8 cellular contexts compared by ENCODE assay signal in the genomic region with DNA sequence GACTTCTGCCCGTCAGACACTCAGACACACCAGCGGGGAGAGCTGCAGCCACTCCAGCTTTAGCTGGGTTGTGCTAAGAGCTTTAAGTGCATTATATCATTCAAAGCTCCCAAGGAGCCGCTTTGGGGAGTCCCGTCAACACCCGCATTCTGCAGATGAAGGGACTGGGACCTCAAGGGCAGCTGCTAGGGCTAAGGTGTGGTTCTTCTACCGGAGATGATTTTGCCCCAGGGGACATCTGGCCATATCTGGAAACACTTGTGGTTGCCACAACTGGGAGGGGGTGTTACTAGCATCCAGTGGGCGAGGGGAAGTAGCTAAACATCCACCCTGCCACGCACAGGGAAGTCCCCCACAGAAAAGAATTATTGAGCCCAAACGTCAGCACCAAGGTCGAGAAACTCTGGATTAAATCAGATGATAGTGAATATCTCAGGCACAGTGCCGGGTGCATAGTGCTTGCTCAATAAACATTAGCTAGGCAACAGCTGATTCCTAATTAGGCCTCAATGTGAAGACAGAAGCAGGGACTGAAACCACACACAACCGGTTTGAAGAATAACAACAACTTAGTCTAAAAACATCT. TPM values are rescaled to one million over a fixed set of nuclear protein-coding genes. Genes with fewer than 3 reads are reported as not detected.
DNase-seq lines count a peak whose midpoint lies in the region; ATAC-seq and TF ChIP-seq lines count a peak whose summit lies in the region.

No MANE protein-coding gene starts in this region.

- peaks cover 60% of the 10 kb centered on the region for H3K4me1 Mint-ChIP-seq in dendritic cell treated with granulocyte-macrophage colony-stimulating factor and Interleukin-4, amounts not matched to agents 40 ng/mL and 50 ng/mL, for 4 days (ENCODE audit: low read depth)
- H3K4me1 Mint-ChIP-seq in activated T-helper 17 cell treated with anti-CD3 and anti-CD28 coated beads, Interleukin-2, amount 50 U/mL, for 72 hours = peaks cover 9% of the 10 kb centered on the region

- no peak overlapping the region for H3K27ac ChIP-seq in upper lobe of right lung

- no peaks in the 10 kb centered on the region for H3K9me3 Mint-ChIP-seq in dendritic cell treated with granulocyte-macrophage colony-stimulating factor and Interleukin-4, amounts not matched to agents 40 ng/mL and 50 ng/mL, for 4 days
- no peaks in the 10 kb centered on the region for H3K9me3 Mint-ChIP-seq in activated T-helper 17 cell treated with anti-CD3 and anti-CD28 coated beads, Interleukin-2, amount 50 U/mL, for 72 hours

- intact Hi-C loops in dendritic cell treated with granulocyte-macrophage colony-stimulating factor and Interleukin-4, amounts not matched to agents 40 ng/mL and 50 ng/mL, for 4 days (cut with micrococcal nuclease) = no loop called here
- intact Hi-C loops in upper lobe of right lung (cut with DNase I) = no loop called here

- TF ChIP-seq CTCF in GM12865 (IDR thresholded peaks at IDR 0.05; ENCODE audit: insufficient read depth, low read depth, low read length, missing control alignments) = no peak
- no peak for TF ChIP-seq CTCF in upper lobe of right lung (IDR thresholded peaks at IDR 0.05)

- ATAC-seq in GM21381 (IDR thresholded peaks at IDR 0.05; ENCODE audit: unreplicated experiment) (peak; percentile 50), HG03432 (IDR thresholded peaks at IDR 0.05; ENCODE audit: unreplicated experiment) (peak; percentile 68), upper lobe of right lung (no peak), SK-N-SH treated with all-trans-retinoic acid at 6 μM for 48 hours (no peak)
- no peak for ATAC-seq in activated T-helper 17 cell treated with anti-CD3 and anti-CD28 coated beads, Interleukin-2, amount 50 U/mL, for 72 hours (replicated peaks)

- H3K27me3 Mint-ChIP-seq in dendritic cell treated with granulocyte-macrophage colony-stimulating factor and Interleukin-4, amounts not matched to agents 40 ng/mL and 50 ng/mL, for 4 days = peaks cover 66% of the 10 kb centered on the region
- H3K27me3 Mint-ChIP-seq in activated T-helper 17 cell treated with anti-CD3 and anti-CD28 coated beads, Interleukin-2, amount 50 U/mL, for 72 hours = peaks cover 3% of the 10 kb centered on the region

- H3K4me3 Mint-ChIP-seq in dendritic cell treated with granulocyte-macrophage colony-stimulating factor and Interleukin-4, amounts not matched to agents 40 ng/mL and 50 ng/mL, for 4 days = no peak overlapping the region
- H3K4me3 Mint-ChIP-seq in activated T-helper 17 cell treated with anti-CD3 and anti-CD28 coated beads, Interleukin-2, amount 50 U/mL, for 72 hours = no peak overlapping the region

- H3K36me3 Mint-ChIP-seq in dendritic cell treated with granulocyte-macrophage colony-stimulating factor and Interleukin-4, amounts not matched to agents 40 ng/mL and 50 ng/mL, for 4 days (ENCODE audit: low read depth) = no peaks in the 10 kb centered on the region
- no peaks in the 10 kb centered on the region for H3K36me3 Mint-ChIP-seq in activated T-helper 17 cell treated with anti-CD3 and anti-CD28 coated beads, Interleukin-2, amount 50 U/mL, for 72 hours (ENCODE audit: low read depth)

- no peaks in the 10 kb centered on the region for H3K36me3 ChIP-seq in upper lobe of right lung

- peaks cover 14% of the 10 kb centered on the region for H3K4me1 ChIP-seq in upper lobe of right lung

- no peaks in the 10 kb centered on the region for H3K27me3 ChIP-seq in upper lobe of right lung

- no peaks in the 10 kb centered on the region for H3K9me3 ChIP-seq in upper lobe of right lung

- DNase-seq in GM12865 (ENCODE audit: low read depth) = peak; percentile 78
- DNase-seq in upper lobe of right lung = no peak
- no peak for DNase-seq in C1 segment of cervical spinal cord (lab: John Stamatoyannopoulos, UW)

- H3K4me3 ChIP-seq in GM12865 (ENCODE audit: low read depth, low read length) (no peak overlapping the region), upper lobe of right lung (no peak overlapping the region)

- peak overlapping the region; percentile 42 for H3K27ac Mint-ChIP-seq in dendritic cell treated with granulocyte-macrophage colony-stimulating factor and Interleukin-4, amounts not matched to agents 40 ng/mL and 50 ng/mL, for 4 days
- H3K27ac Mint-ChIP-seq in activated T-helper 17 cell treated with anti-CD3 and anti-CD28 coated beads, Interleukin-2, amount 50 U/mL, for 72 hours = no peak overlapping the region

TF ChIP-seq in SK-N-SH treated with all-trans-retinoic acid at 6 μM for 48 hours, 23 proteins besides CTCF, POLR2A, EP300 and RAD21:
- TF ChIP-seq TCF4 (CRISPR knock-in tag; IDR thresholded peaks at IDR 0.05; ENCODE audit: borderline replicate concordance) (no peak), ZNF70 (CRISPR knock-in tag; IDR thresholded peaks at IDR 0.05) (no peak), ZFP30 (CRISPR knock-in tag; IDR thresholded peaks at IDR 0.05) (no peak), ISL1 (CRISPR knock-in tag; IDR thresholded peaks at IDR 0.05) (no peak), ZNF565 (CRISPR knock-in tag; conservative IDR thresholded peaks at IDR 0.05; ENCODE audit: low read depth) (no peak), BACH2 (CRISPR knock-in tag; IDR thresholded peaks at IDR 0.05; ENCODE audit: borderline replicate concordance) (no peak), CREB5 (CRISPR knock-in tag; IDR thresholded peaks at IDR 0.05; ENCODE audit: low read depth) (no peak), OSR1 (CRISPR knock-in tag; IDR thresholded peaks at IDR 0.05) (no peak)
- TF ChIP-seq, protein P1, sequence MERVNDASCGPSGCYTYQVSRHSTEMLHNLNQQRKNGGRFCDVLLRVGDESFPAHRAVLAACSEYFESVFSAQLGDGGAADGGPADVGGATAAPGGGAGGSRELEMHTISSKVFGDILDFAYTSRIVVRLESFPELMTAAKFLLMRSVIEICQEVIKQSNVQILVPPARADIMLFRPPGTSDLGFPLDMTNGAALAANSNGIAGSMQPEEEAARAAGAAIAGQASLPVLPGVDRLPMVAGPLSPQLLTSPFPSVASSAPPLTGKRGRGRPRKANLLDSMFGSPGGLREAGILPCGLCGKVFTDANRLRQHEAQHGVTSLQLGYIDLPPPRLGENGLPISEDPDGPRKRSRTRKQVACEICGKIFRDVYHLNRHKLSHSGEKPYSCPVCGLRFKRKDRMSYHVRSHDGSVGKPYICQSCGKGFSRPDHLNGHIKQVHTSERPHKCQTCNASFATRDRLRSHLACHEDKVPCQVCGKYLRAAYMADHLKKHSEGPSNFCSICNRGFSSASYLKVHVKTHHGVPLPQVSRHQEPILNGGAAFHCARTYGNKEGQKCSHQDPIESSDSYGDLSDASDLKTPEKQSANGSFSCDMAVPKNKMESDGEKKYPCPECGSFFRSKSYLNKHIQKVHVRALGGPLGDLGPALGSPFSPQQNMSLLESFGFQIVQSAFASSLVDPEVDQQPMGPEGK (CRISPR knock-in tag; IDR thresholded peaks at IDR 0.05; ENCODE audit: borderline replicate concordance) = no peak
- TF ChIP-seq, protein P2, sequence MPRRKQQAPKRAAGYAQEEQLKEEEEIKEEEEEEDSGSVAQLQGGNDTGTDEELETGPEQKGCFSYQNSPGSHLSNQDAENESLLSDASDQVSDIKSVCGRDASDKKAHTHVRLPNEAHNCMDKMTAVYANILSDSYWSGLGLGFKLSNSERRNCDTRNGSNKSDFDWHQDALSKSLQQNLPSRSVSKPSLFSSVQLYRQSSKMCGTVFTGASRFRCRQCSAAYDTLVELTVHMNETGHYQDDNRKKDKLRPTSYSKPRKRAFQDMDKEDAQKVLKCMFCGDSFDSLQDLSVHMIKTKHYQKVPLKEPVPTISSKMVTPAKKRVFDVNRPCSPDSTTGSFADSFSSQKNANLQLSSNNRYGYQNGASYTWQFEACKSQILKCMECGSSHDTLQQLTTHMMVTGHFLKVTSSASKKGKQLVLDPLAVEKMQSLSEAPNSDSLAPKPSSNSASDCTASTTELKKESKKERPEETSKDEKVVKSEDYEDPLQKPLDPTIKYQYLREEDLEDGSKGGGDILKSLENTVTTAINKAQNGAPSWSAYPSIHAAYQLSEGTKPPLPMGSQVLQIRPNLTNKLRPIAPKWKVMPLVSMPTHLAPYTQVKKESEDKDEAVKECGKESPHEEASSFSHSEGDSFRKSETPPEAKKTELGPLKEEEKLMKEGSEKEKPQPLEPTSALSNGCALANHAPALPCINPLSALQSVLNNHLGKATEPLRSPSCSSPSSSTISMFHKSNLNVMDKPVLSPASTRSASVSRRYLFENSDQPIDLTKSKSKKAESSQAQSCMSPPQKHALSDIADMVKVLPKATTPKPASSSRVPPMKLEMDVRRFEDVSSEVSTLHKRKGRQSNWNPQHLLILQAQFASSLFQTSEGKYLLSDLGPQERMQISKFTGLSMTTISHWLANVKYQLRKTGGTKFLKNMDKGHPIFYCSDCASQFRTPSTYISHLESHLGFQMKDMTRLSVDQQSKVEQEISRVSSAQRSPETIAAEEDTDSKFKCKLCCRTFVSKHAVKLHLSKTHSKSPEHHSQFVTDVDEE (CRISPR knock-in tag; IDR thresholded peaks at IDR 0.05) = no peak

RNA-seq across cellular contexts. Expression of gene PMEPA1, which starts 29.6 kb away (rescaled TPM):
- total RNA-seq in upper lobe of right lung = 49.1 TPM
- total RNA-seq in activated T-helper 17 cell treated with anti-CD3 and anti-CD28 coated beads, Interleukin-2, amount 50 U/mL, for 72 hours = 1 to 10 TPM; 1.6 to 2.3 TPM

RNA-seq across cellular contexts. Expression of gene ZBP1, which starts 60.0 kb away (rescaled TPM):
- 2.7 TPM for total RNA-seq in upper lobe of right lung
- total RNA-seq in activated T-helper 17 cell treated with anti-CD3 and anti-CD28 coated beads, Interleukin-2, amount 50 U/mL, for 72 hours = 1 to 10 TPM; 1.0 to 1.7 TPM

Comparison
In these comparisons a context has a peak if more than half of its experiments do, and no peak if none do; other contexts are left out.
1. ATAC-seq: peak in GM21381 (single experiment) and HG03432 (single experiment); none in upper lobe of right lung (single experiment), SK-N-SH treated with all-trans-retinoic acid at 6 μM for 48 hours (single experiment) and activated T-helper 17 cell treated with anti-CD3 and anti-CD28 coated beads, Interleukin-2, amount 50 U/mL, for 72 hours (single experiment).
2. RNA of gene PMEPA1, which starts 29.6 kb away (total RNA-seq): 49.1 TPM in upper lobe of right lung (single experiment); 1.6 to 2.3 TPM in activated T-helper 17 cell treated with anti-CD3 and anti-CD28 coated beads, Interleukin-2, amount 50 U/mL, for 72 hours; every median in the first group is over 10 times any median in the second.